1 cellular context compared by ENCODE assay signal in genomic region chr19:794989-795658, GRCh38.
A peak's percentile ranks its signal among the peaks of the same experiment; 100 is the strongest.
TF ChIP-seq lines count a peak whose summit lies in the region.

No MANE protein-coding gene starts in this region.

TF ChIP-seq in HepG2, 621 proteins besides CTCF, POLR2A, EP300 and RAD21:
- TF ChIP-seq ZBTB38 (CRISPR knock-in tag; IDR thresholded peaks at IDR 0.05) (peak; percentile 28; the same call in 1 of the 2 replicates), POLR2AphosphoS5 (IDR thresholded peaks at IDR 0.05; ENCODE audit: low read depth, low read length) (no peak), ZFX (CRISPR knock-in tag; IDR thresholded peaks at IDR 0.05; ENCODE audit: low read depth) (peak; percentile 29; the same call in 1 of the 2 replicates), ZNF530 (CRISPR knock-in tag; IDR thresholded peaks at IDR 0.05; ENCODE audit: low read depth) (no peak)
- TF ChIP-seq, protein P1, sequence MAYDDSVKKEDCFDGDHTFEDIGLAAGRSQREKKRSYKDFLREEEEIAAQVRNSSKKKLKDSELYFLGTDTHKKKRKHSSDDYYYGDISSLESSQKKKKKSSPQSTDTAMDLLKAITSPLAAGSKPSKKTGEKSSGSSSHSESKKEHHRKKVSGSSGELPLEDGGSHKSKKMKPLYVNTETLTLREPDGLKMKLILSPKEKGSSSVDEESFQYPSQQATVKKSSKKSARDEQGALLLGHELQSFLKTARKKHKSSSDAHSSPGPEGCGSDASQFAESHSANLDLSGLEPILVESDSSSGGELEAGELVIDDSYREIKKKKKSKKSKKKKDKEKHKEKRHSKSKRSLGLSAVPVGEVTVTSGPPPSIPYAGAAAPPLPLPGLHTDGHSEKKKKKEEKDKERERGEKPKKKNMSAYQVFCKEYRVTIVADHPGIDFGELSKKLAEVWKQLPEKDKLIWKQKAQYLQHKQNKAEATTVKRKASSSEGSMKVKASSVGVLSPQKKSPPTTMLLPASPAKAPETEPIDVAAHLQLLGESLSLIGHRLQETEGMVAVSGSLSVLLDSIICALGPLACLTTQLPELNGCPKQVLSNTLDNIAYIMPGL (CRISPR knock-in tag; IDR thresholded peaks at IDR 0.05; ENCODE audit: borderline replicate concordance in 1 of 2, low read depth in 1 of 2): 0 out of 4 replicates have a peak, but pooled peaks of 1 of the 2 experiments have one; percentile 17
